In genomic region chr11:13339196-13340153, GRCh38 we compare ENCODE assay signal across 8 cellular contexts.
DNase-seq lines count a peak whose midpoint lies in the region; ATAC-seq and TF ChIP-seq lines count a peak whose summit lies in the region.

No MANE protein-coding gene starts in this region.

- no peak for TF ChIP-seq CTCF in prostate gland (IDR thresholded peaks at IDR 0.05)

- no peaks in the 10 kb centered on the region for H3K27me3 ChIP-seq in prostate gland (replicated peaks; ENCODE audit: insufficient read depth)

- 31% methylated on average over 11 of the region's 11 CpGs for WGBS in prostate gland

- H3K27ac ChIP-seq in epithelial cell of prostate (peak overlapping the region; percentile 80), prostate gland (peak overlapping the region; percentile 13 to 28)

- peak; percentile 10 for DNase-seq in NCI-H2029 treated with DMSO at 0.1 percent for 48 hours (lab: John Stamatoyannopoulos, UW)
- DNase-seq in NCI-H2029 (lab: John Stamatoyannopoulos, UW): no peak
- DNase-seq in SW480 (ENCODE audit: low spot score): peak; percentile 92
- peak; percentile 64 for DNase-seq in epithelial cell of prostate (ENCODE audit: low read depth, low spot score)
- DNase-seq in prostate gland (ENCODE audit: low spot score): peak; percentile 67

- intact Hi-C loops in prostate gland (cut with DNase I): loop anchor here (5.0 to 10.0 kb wide), 2 partner anchors 62 to 375 kb away; partner anchors contain the start of gene BMAL1

- ATAC-seq in GM18505 (IDR thresholded peaks at IDR 0.05; ENCODE audit: unreplicated experiment): no peak
- ATAC-seq in HG03196 (IDR thresholded peaks at IDR 0.05; ENCODE audit: unreplicated experiment): no peak
- no peak for ATAC-seq in GM18861 (IDR thresholded peaks at IDR 0.05; ENCODE audit: unreplicated experiment)

- no peaks in the 10 kb centered on the region for H3K4me1 ChIP-seq in prostate gland (replicated peaks)

- no peak overlapping the region for H3K4me3 ChIP-seq in prostate gland

- no peaks in the 10 kb centered on the region for H3K36me3 ChIP-seq in prostate gland

- TF ChIP-seq POLR2A in prostate gland (IDR thresholded peaks at IDR 0.05) (no peak), GM18505 (IDR thresholded peaks at IDR 0.05; ENCODE audit: borderline replicate concordance, extremely low read depth, insufficient read depth, insufficient read length) (no peak)

- H3K9me3 ChIP-seq in prostate gland: no peaks in the 10 kb centered on the region
